Comparison of ENCODE assay signal across 1 cellular context in the genomic region with DNA sequence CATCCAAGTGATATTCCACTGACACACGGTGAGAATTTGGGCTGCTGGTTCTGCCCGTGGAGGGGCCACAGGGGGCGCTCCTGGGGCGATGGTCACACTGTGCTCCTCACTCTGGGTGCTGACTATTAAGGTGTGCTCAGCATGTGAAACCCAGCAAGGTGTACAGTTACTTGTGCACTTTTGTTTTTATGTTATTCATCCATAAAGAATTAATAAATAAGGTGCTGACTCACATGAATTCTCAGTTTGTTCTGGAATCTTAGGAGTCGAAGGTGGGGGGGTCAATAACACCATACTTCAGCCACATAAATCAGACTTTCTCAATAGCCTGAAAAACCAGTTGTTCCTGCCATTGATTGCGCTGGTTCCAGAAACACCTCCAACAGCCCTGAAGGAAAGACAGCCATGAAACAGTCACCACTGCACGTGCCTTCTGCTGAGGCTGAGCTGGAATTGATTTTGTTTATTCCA.
TF ChIP-seq lines count a peak whose summit lies in the region.

No MANE protein-coding gene starts in this region.

TF ChIP-seq in K562, 482 proteins besides CTCF, POLR2A, EP300 and RAD21 (continued from another document and continues in another):
- TF ChIP-seq, protein P1, sequence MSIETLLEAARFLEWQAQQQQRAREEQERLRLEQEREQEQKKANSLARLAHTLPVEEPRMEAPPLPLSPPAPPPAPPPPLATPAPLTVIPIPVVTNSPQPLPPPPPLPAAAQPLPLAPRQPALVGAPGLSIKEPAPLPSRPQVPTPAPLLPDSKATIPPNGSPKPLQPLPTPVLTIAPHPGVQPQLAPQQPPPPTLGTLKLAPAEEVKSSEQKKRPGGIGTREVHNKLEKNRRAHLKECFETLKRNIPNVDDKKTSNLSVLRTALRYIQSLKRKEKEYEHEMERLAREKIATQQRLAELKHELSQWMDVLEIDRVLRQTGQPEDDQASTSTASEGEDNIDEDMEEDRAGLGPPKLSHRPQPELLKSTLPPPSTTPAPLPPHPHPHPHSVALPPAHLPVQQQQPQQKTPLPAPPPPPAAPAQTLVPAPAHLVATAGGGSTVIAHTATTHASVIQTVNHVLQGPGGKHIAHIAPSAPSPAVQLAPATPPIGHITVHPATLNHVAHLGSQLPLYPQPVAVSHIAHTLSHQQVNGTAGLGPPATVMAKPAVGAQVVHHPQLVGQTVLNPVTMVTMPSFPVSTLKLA (conservative IDR thresholded peaks at IDR 0.05): 0 out of 4 replicates have a peak, but pooled peaks of 1 of the 2 experiments have one; percentile 22
- TF ChIP-seq ZNF263 (CRISPR knock-in tag; IDR thresholded peaks at IDR 0.05; ENCODE audit: borderline replicate concordance) (peak; percentile 35; the same call in 1 of the 2 replicates), ZNF507 (tag; conservative IDR thresholded peaks at IDR 0.05) (no peak), CBFA2T3 (IDR thresholded peaks at IDR 0.05) (no peak), SRSF1 (IDR thresholded peaks at IDR 0.05; ENCODE audit: low read depth, low read length) (no peak), ZC3H11A (IDR thresholded peaks at IDR 0.05; ENCODE audit: low read depth, low read length) (no peak), MECOM (CRISPR knock-in tag; IDR thresholded peaks at IDR 0.05) (no peak), ZNF586 (CRISPR knock-in tag; conservative IDR thresholded peaks at IDR 0.05) (no peak), IFI16 (CRISPR knock-in tag; IDR thresholded peaks at IDR 0.05) (no peak), PHTF2 (CRISPR knock-in tag; IDR thresholded peaks at IDR 0.05) (no peak), CBFB (CRISPR knock-in tag; IDR thresholded peaks at IDR 0.05) (no peak), ZKSCAN1 (IDR thresholded peaks at IDR 0.05; ENCODE audit: low read depth, low read length) (peak; percentile 93), CEBPG (CRISPR knock-in tag; IDR thresholded peaks at IDR 0.05) (no peak), CEBPG (tag; conservative IDR thresholded peaks at IDR 0.05 in 1 of 2, IDR thresholded peaks at IDR 0.05 in 1 of 2) (no peak), CTBP1 (IDR thresholded peaks at IDR 0.05; ENCODE audit: borderline replicate concordance) (no peak), ZNF436 (CRISPR knock-in tag; IDR thresholded peaks at IDR 0.05) (no peak), LARP7 (IDR thresholded peaks at IDR 0.05) (no peak)
- TF ChIP-seq, protein P2, sequence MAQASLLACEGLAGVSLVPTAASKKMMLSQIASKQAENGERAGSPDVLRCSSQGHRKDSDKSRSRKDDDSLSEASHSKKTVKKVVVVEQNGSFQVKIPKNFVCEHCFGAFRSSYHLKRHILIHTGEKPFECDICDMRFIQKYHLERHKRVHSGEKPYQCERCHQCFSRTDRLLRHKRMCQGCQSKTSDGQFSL (CRISPR knock-in tag; IDR thresholded peaks at IDR 0.05): peak; percentile 33; the same call in 1 of the 2 replicates
- TF ChIP-seq, protein P2 (tag; IDR thresholded peaks at IDR 0.05): 0 out of 4 replicates have a peak, but pooled peaks of 1 of the 2 experiments have one; percentile 60
- TF ChIP-seq, protein P3, sequence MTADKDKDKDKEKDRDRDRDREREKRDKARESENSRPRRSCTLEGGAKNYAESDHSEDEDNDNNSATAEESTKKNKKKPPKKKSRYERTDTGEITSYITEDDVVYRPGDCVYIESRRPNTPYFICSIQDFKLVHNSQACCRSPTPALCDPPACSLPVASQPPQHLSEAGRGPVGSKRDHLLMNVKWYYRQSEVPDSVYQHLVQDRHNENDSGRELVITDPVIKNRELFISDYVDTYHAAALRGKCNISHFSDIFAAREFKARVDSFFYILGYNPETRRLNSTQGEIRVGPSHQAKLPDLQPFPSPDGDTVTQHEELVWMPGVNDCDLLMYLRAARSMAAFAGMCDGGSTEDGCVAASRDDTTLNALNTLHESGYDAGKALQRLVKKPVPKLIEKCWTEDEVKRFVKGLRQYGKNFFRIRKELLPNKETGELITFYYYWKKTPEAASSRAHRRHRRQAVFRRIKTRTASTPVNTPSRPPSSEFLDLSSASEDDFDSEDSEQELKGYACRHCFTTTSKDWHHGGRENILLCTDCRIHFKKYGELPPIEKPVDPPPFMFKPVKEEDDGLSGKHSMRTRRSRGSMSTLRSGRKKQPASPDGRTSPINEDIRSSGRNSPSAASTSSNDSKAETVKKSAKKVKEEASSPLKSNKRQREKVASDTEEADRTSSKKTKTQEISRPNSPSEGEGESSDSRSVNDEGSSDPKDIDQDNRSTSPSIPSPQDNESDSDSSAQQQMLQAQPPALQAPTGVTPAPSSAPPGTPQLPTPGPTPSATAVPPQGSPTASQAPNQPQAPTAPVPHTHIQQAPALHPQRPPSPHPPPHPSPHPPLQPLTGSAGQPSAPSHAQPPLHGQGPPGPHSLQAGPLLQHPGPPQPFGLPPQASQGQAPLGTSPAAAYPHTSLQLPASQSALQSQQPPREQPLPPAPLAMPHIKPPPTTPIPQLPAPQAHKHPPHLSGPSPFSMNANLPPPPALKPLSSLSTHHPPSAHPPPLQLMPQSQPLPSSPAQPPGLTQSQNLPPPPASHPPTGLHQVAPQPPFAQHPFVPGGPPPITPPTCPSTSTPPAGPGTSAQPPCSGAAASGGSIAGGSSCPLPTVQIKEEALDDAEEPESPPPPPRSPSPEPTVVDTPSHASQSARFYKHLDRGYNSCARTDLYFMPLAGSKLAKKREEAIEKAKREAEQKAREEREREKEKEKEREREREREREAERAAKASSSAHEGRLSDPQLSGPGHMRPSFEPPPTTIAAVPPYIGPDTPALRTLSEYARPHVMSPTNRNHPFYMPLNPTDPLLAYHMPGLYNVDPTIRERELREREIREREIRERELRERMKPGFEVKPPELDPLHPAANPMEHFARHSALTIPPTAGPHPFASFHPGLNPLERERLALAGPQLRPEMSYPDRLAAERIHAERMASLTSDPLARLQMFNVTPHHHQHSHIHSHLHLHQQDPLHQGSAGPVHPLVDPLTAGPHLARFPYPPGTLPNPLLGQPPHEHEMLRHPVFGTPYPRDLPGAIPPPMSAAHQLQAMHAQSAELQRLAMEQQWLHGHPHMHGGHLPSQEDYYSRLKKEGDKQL (CRISPR knock-in tag; IDR thresholded peaks at IDR 0.05; ENCODE audit: borderline replicate concordance): no peak
- TF ChIP-seq, protein P4, sequence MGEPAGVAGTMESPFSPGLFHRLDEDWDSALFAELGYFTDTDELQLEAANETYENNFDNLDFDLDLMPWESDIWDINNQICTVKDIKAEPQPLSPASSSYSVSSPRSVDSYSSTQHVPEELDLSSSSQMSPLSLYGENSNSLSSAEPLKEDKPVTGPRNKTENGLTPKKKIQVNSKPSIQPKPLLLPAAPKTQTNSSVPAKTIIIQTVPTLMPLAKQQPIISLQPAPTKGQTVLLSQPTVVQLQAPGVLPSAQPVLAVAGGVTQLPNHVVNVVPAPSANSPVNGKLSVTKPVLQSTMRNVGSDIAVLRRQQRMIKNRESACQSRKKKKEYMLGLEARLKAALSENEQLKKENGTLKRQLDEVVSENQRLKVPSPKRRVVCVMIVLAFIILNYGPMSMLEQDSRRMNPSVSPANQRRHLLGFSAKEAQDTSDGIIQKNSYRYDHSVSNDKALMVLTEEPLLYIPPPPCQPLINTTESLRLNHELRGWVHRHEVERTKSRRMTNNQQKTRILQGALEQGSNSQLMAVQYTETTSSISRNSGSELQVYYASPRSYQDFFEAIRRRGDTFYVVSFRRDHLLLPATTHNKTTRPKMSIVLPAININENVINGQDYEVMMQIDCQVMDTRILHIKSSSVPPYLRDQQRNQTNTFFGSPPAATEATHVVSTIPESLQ (CRISPR knock-in tag; IDR thresholded peaks at IDR 0.05): no peak
- TF ChIP-seq, protein P5, sequence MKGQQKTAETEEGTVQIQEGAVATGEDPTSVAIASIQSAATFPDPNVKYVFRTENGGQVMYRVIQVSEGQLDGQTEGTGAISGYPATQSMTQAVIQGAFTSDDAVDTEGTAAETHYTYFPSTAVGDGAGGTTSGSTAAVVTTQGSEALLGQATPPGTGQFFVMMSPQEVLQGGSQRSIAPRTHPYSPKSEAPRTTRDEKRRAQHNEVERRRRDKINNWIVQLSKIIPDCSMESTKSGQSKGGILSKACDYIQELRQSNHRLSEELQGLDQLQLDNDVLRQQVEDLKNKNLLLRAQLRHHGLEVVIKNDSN (CRISPR knock-in tag; IDR thresholded peaks at IDR 0.05): no peak
- TF ChIP-seq, protein P6, sequence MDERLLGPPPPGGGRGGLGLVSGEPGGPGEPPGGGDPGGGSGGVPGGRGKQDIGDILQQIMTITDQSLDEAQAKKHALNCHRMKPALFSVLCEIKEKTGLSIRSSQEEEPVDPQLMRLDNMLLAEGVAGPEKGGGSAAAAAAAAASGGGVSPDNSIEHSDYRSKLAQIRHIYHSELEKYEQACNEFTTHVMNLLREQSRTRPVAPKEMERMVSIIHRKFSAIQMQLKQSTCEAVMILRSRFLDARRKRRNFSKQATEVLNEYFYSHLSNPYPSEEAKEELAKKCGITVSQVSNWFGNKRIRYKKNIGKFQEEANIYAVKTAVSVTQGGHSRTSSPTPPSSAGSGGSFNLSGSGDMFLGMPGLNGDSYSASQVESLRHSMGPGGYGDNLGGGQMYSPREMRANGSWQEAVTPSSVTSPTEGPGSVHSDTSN (CRISPR knock-in tag; IDR thresholded peaks at IDR 0.05; ENCODE audit: low read depth): no peak
- TF ChIP-seq, protein P6 (tag; conservative IDR thresholded peaks at IDR 0.05; ENCODE audit: low read depth): no peak
- TF ChIP-seq, protein P7, sequence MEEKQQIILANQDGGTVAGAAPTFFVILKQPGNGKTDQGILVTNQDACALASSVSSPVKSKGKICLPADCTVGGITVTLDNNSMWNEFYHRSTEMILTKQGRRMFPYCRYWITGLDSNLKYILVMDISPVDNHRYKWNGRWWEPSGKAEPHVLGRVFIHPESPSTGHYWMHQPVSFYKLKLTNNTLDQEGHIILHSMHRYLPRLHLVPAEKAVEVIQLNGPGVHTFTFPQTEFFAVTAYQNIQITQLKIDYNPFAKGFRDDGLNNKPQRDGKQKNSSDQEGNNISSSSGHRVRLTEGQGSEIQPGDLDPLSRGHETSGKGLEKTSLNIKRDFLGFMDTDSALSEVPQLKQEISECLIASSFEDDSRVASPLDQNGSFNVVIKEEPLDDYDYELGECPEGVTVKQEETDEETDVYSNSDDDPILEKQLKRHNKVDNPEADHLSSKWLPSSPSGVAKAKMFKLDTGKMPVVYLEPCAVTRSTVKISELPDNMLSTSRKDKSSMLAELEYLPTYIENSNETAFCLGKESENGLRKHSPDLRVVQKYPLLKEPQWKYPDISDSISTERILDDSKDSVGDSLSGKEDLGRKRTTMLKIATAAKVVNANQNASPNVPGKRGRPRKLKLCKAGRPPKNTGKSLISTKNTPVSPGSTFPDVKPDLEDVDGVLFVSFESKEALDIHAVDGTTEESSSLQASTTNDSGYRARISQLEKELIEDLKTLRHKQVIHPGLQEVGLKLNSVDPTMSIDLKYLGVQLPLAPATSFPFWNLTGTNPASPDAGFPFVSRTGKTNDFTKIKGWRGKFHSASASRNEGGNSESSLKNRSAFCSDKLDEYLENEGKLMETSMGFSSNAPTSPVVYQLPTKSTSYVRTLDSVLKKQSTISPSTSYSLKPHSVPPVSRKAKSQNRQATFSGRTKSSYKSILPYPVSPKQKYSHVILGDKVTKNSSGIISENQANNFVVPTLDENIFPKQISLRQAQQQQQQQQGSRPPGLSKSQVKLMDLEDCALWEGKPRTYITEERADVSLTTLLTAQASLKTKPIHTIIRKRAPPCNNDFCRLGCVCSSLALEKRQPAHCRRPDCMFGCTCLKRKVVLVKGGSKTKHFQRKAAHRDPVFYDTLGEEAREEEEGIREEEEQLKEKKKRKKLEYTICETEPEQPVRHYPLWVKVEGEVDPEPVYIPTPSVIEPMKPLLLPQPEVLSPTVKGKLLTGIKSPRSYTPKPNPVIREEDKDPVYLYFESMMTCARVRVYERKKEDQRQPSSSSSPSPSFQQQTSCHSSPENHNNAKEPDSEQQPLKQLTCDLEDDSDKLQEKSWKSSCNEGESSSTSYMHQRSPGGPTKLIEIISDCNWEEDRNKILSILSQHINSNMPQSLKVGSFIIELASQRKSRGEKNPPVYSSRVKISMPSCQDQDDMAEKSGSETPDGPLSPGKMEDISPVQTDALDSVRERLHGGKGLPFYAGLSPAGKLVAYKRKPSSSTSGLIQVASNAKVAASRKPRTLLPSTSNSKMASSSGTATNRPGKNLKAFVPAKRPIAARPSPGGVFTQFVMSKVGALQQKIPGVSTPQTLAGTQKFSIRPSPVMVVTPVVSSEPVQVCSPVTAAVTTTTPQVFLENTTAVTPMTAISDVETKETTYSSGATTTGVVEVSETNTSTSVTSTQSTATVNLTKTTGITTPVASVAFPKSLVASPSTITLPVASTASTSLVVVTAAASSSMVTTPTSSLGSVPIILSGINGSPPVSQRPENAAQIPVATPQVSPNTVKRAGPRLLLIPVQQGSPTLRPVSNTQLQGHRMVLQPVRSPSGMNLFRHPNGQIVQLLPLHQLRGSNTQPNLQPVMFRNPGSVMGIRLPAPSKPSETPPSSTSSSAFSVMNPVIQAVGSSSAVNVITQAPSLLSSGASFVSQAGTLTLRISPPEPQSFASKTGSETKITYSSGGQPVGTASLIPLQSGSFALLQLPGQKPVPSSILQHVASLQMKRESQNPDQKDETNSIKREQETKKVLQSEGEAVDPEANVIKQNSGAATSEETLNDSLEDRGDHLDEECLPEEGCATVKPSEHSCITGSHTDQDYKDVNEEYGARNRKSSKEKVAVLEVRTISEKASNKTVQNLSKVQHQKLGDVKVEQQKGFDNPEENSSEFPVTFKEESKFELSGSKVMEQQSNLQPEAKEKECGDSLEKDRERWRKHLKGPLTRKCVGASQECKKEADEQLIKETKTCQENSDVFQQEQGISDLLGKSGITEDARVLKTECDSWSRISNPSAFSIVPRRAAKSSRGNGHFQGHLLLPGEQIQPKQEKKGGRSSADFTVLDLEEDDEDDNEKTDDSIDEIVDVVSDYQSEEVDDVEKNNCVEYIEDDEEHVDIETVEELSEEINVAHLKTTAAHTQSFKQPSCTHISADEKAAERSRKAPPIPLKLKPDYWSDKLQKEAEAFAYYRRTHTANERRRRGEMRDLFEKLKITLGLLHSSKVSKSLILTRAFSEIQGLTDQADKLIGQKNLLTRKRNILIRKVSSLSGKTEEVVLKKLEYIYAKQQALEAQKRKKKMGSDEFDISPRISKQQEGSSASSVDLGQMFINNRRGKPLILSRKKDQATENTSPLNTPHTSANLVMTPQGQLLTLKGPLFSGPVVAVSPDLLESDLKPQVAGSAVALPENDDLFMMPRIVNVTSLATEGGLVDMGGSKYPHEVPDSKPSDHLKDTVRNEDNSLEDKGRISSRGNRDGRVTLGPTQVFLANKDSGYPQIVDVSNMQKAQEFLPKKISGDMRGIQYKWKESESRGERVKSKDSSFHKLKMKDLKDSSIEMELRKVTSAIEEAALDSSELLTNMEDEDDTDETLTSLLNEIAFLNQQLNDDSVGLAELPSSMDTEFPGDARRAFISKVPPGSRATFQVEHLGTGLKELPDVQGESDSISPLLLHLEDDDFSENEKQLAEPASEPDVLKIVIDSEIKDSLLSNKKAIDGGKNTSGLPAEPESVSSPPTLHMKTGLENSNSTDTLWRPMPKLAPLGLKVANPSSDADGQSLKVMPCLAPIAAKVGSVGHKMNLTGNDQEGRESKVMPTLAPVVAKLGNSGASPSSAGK (IDR thresholded peaks at IDR 0.05): 0 out of 2 replicates have a peak, but pooled peaks have one; percentile 29
